Comparison of ENCODE assay signal across 8 cellular contexts in genomic region chr11:86303257-86303656, GRCh38. TPM values are rescaled to one million over a fixed set of nuclear protein-coding genes. Genes with fewer than 3 reads are reported as not detected.
A peak's percentile ranks its signal among the peaks of the same experiment; 100 is the strongest.
DNase-seq lines count a peak whose midpoint lies in the region; ATAC-seq, FAIRE-seq and TF ChIP-seq lines count a peak whose summit lies in the region.

No MANE protein-coding gene starts in this region.

- DNase-seq in GM19239 (ENCODE audit: insufficient read length, low spot score) (no peak), PC-9 (no peak), epithelial cell of prostate (ENCODE audit: low read depth, low spot score) (no peak), retinal pigment epithelial cell (ENCODE audit: low read depth) (no peak), NCI-H82 treated with DMSO at 0.1 percent for 48 hours (lab: John Stamatoyannopoulos, UW; ENCODE audit: unreplicated experiment) (no peak), activated gamma-delta T cell treated with Interleukin-2 at 50 U/mL for 16 hours (no peak), RPMI8226 (no peak)

- no peaks in the 10 kb centered on the region for H4K20me1 ChIP-seq in PC-9 (ENCODE audit: insufficient read depth)

- BruUV-seq in PC-9 (replicated peaks; lab: Mats Ljungman, UMichigan), result no TSS peak

- H3K4me3 ChIP-seq in PC-9, result peak overlapping the region; percentile 78
- peak overlapping the region; percentile 99 for H3K4me3 ChIP-seq in retinal pigment epithelial cell (ENCODE audit: low read length)

- no peaks in the 10 kb centered on the region for H3K36me3 ChIP-seq in PC-9 (ENCODE audit: low read depth)

- peak; percentile 4 for FAIRE-seq in GM19239 (lab: Jason Lieb, UNC)

- CTCF ChIA-PET in PC-9 (lab: Charles Lee), result interaction anchor here (0.6 kb wide), 1 partner anchor 272 kb away, joined by 3 read pairs; no protein-coding TSS in a partner anchor

- POLR2A ChIA-PET in PC-9 (lab: Charles Lee; ENCODE audit: unreplicated experiment), result no interaction called here

- H3F3A ChIP-seq in PC-9 (ENCODE audit: insufficient read depth, low read depth), result peaks cover 5% of the 10 kb centered on the region; the same call in 1 of the 2 replicates

- H3K9me3 ChIP-seq in PC-9 (ENCODE audit: insufficient read depth, low read depth), result no peaks in the 10 kb centered on the region

- intact Hi-C loops in PC-9 (cut with micrococcal nuclease; ENCODE audit: unreplicated experiment), result loop anchor here (2.0 to 5.0 kb wide), 2 partner anchors 58 to 614 kb away; partner anchors contain the start of gene EED

- peaks cover 30% of the 10 kb centered on the region for H3K79me2 ChIP-seq in PC-9 (ENCODE audit: low read depth)

- H3K9me2 ChIP-seq in PC-9 (ENCODE audit: insufficient read depth), result no peaks in the 10 kb centered on the region

- no peak for TF ChIP-seq CTCF in PC-9 (conservative IDR thresholded peaks at IDR 0.05)
- TF ChIP-seq CTCF in retinal pigment epithelial cell (conservative IDR thresholded peaks at IDR 0.05; ENCODE audit: low read depth, low read length), result no peak

- peak overlapping the region; percentile 85 for H3K4me2 ChIP-seq in PC-9

- no peak for ATAC-seq in GM18909 (IDR thresholded peaks at IDR 0.05; ENCODE audit: poor library complexity, unreplicated experiment)

- peaks cover 13% of the 10 kb centered on the region for H3K4me1 ChIP-seq in PC-9 (replicated peaks; ENCODE audit: insufficient read depth)

- H3K27ac ChIP-seq in PC-9 (no peak overlapping the region), epithelial cell of prostate (peak overlapping the region; percentile 65)

- no peak overlapping the region for H2AFZ ChIP-seq in PC-9

- H3K27me3 ChIP-seq in PC-9 (ENCODE audit: insufficient read depth, low read depth), result no peaks in the 10 kb centered on the region

RNA-seq across cellular contexts. Expression of gene HIKESHI, which starts 1.2 kb away (rescaled TPM):
- total RNA-seq in PC-9 (2021), result 34.5 and 42.0 TPM in 2 replicates

RNA-seq across cellular contexts. Expression of gene EED, which starts 58.7 kb away (rescaled TPM):
- total RNA-seq in PC-9 (2021), result 33.4 and 37.4 TPM in 2 replicates
